Comparison of ENCODE assay signal across 26 cellular contexts in the genomic region with DNA sequence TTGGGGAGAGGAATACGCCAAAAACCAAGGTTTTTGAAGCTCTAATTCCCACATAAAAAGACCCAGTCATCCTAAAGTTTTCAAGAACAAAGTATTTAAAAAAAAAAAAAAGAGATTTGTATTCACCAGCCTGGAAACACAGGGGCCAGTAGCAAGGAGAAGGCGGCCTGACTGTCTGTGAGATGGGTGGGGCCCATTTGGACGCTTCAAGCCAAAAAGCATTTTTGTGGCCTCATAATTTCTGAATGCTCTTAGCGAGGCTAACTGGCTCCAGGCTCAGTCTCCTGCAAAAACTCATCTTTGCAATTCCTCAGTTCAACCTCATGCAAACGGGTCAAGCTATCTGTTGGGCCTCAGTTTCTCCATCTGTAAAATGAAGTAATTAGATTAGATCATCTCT.
A peak's percentile ranks its signal among the peaks of the same experiment; 100 is the strongest.
DNase-seq lines count a peak whose midpoint lies in the region; ATAC-seq and TF ChIP-seq lines count a peak whose summit lies in the region.
"Had no signal": no experiment of that assay in that cellular context is flagged by ENCODE, and none has a peak within 500 bp of the region (broad histone marks: within the 10 kb centered on the region; RNA-seq: fewer than 3 reads in every experiment).

No MANE protein-coding gene starts in this region.

- H3K9me3 Mint-ChIP-seq in HFFc6 = no peaks in the 10 kb centered on the region
- H3K9me3 Mint-ChIP-seq: activated T-cell treated with anti-CD3 and anti-CD28 coated beads, Interleukin-2, amount 50 U/mL, for 4 hours; dendritic cell treated with granulocyte-macrophage colony-stimulating factor and Interleukin-4, amounts not matched to agents 40 ng/mL and 50 ng/mL, for 4 days; neural progenitor cell had no signal

- H3K27ac ChIP-seq in dorsolateral prefrontal cortex = no peak overlapping the region
- H3K27ac ChIP-seq: cardiac muscle cell, gastrocnemius medialis, neural progenitor cell, thoracic aorta had no signal

- no peak overlapping the region for H3K4me3 Mint-ChIP-seq in HFFc6
- H3K4me3 Mint-ChIP-seq: activated T-cell treated with anti-CD3 and anti-CD28 coated beads, Interleukin-2, amount 50 U/mL, for 4 hours; dendritic cell treated with granulocyte-macrophage colony-stimulating factor and Interleukin-4, amounts not matched to agents 40 ng/mL and 50 ng/mL, for 4 days; neural progenitor cell; stimulated activated memory B cell treated with anti-CD40 and anti-IgM and Interleukin-4, amounts not matched to agents 10 μg/mL and 1 μg/mL and 100 μg/mL, for 72 hours; T-cell had no signal

- H3K27ac Mint-ChIP-seq in HFFc6 = peak overlapping the region; percentile 56; the same call in 1 of the 2 replicates
- H3K27ac Mint-ChIP-seq: dendritic cell treated with granulocyte-macrophage colony-stimulating factor and Interleukin-4, amounts not matched to agents 40 ng/mL and 50 ng/mL, for 4 days; neural progenitor cell; stimulated activated memory B cell treated with anti-CD40 and anti-IgM and Interleukin-4, amounts not matched to agents 10 μg/mL and 1 μg/mL and 100 μg/mL, for 72 hours; T-cell had no signal

- TF ChIP-seq CTCF in HFFc6 (IDR thresholded peaks at IDR 0.05) (no peak), dorsolateral prefrontal cortex (IDR thresholded peaks at IDR 0.05 in 54 of 56, conservative IDR thresholded peaks at IDR 0.05 in 2 of 56; ENCODE audit: low read depth in 1 of 56, partially characterized antibody in 56 of 56) (no peak)

- H3K27me3 ChIP-seq in dorsolateral prefrontal cortex = peaks cover 0 to 79% (median 39%) of the 10 kb centered on the region in 45 donors
- H3K27me3 ChIP-seq: cardiac muscle cell, neural progenitor cell had no signal

- DNase-seq in DMS79 (lab: John Stamatoyannopoulos, UW) = peak; percentile 83
- peak; percentile 83 for DNase-seq in HFFc6
- DNase-seq in epidermal melanocyte (ENCODE audit: insufficient read length, low spot score) = peak; percentile 34
- DNase-seq in sciatic nerve (ENCODE audit: low spot score) = no peak
- DNase-seq in T1000 (lab: John Stamatoyannopoulos, UW) = no peak
- DNase-seq in dorsolateral prefrontal cortex = no peak
- no peak for DNase-seq in DMS53 (lab: John Stamatoyannopoulos, UW)
- DNase-seq in amygdala (lab: John Stamatoyannopoulos, UW) = no peak
- DNase-seq: activated CD4-positive, alpha-beta T cell treated with anti-CD3 and anti-CD28 coated beads for 1 hour; activated CD8-positive, alpha-beta memory T cell treated with anti-CD3 and anti-CD28 coated beads for 24 hours; activated naive CD4-positive, alpha-beta T cell; activated T-cell treated with anti-CD3 and anti-CD28 coated beads, Interleukin-2, amount 50 U/mL, for 4 hours; AML-193; amniotic stem cell; gastrocnemius medialis; NCI-H187; NCI-H2227 treated with DMSO at 0.1 percent for 48 hours; stimulated activated CD4-positive, alpha-beta T cell treated with anti-CD3 and anti-CD28 coated beads, Interleukin-1b, Interleukin-23, amount 100 ng/mL, for 48 hours; T-cell had no signal

- peaks cover 57% of the 10 kb centered on the region for H3K4me1 Mint-ChIP-seq in HFFc6 (ENCODE audit: low read depth)
- H3K4me1 Mint-ChIP-seq: neural progenitor cell; stimulated activated memory B cell treated with anti-CD40 and anti-IgM and Interleukin-4, amounts not matched to agents 10 μg/mL and 1 μg/mL and 100 μg/mL, for 72 hours; T-cell had no signal

- intact Hi-C loops in sciatic nerve (cut with DNase I) = no loop called here
- intact Hi-C loops in dorsolateral prefrontal cortex (cut with DNase I) = no loop called here

- H3K4me3 ChIP-seq in dorsolateral prefrontal cortex = no peak overlapping the region
- H3K4me3 ChIP-seq: cardiac muscle cell, gastrocnemius medialis, K562, lung, neural progenitor cell, thoracic aorta had no signal

- ATAC-seq in sciatic nerve = peak; percentile 68
- ATAC-seq: activated T-cell treated with anti-CD3 and anti-CD28 coated beads, Interleukin-2, amount 50 U/mL, for 4 hours; gastrocnemius medialis; K562; stimulated activated memory B cell treated with anti-CD40 and anti-IgM and Interleukin-4, amounts not matched to agents 10 μg/mL and 1 μg/mL and 100 μg/mL, for 72 hours; T-cell had no signal

- peaks cover 1% of the 10 kb centered on the region for H3K27me3 Mint-ChIP-seq in HFFc6 (ENCODE audit: insufficient read depth)
- H3K27me3 Mint-ChIP-seq: dendritic cell treated with granulocyte-macrophage colony-stimulating factor and Interleukin-4, amounts not matched to agents 40 ng/mL and 50 ng/mL, for 4 days; stimulated activated memory B cell treated with anti-CD40 and anti-IgM and Interleukin-4, amounts not matched to agents 10 μg/mL and 1 μg/mL and 100 μg/mL, for 72 hours had no signal

- peaks cover 8% of the 10 kb centered on the region for H3K36me3 Mint-ChIP-seq in HFFc6 (ENCODE audit: low read depth)
- H3K36me3 Mint-ChIP-seq: neural progenitor cell; stimulated activated memory B cell treated with anti-CD40 and anti-IgM and Interleukin-4, amounts not matched to agents 10 μg/mL and 1 μg/mL and 100 μg/mL, for 72 hours; T-cell had no signal

Comparison
In these comparisons a context has a peak if more than half of its experiments do, and no peak if none do; other contexts are left out.
1. DNase-seq: peak in DMS79 (single experiment), HFFc6 (single experiment) and epidermal melanocyte (single experiment); none in sciatic nerve (single experiment), T1000 (single experiment), dorsolateral prefrontal cortex (0 of 10), DMS53 (single experiment) and amygdala (0 of 56).